10 cellular contexts compared by ENCODE assay signal in genomic region chr6:145372671-145373123, GRCh38.
DNase-seq lines count a peak whose midpoint lies in the region; FAIRE-seq and TF ChIP-seq lines count a peak whose summit lies in the region.
"Had no signal": no experiment of that assay in that cellular context is flagged by ENCODE, and none has a peak within 500 bp of the region (broad histone marks: within the 10 kb centered on the region; RNA-seq: fewer than 3 reads in every experiment).

No MANE protein-coding gene starts in this region.

- H3K9me2 ChIP-seq in GM23248 (ENCODE audit: insufficient read depth) = no peaks in the 10 kb centered on the region

- H3K4me1 ChIP-seq in GM23248 (ENCODE audit: insufficient read depth) (peaks cover 4% of the 10 kb centered on the region; the same call in 1 of the 2 replicates), fibroblast of lung (ENCODE audit: control insufficient read depth, extremely low read depth, insufficient read depth, low read length) (no peaks in the 10 kb centered on the region)

- WGBS in GM23248 (ENCODE audit: low coverage in 1 of 2, low lambda C conversion rate in 2 of 2, missing lambda C conversion rate in 2 of 2), 2 experiments = 5 to 6% methylated on average over 4 of the region's 4 CpGs

- H3K27me3 ChIP-seq in GM23248 (replicated peaks; ENCODE audit: insufficient read depth) = no peaks in the 10 kb centered on the region
- no peaks in the 10 kb centered on the region for H3K27me3 ChIP-seq in fibroblast of lung (ENCODE audit: control insufficient read depth, insufficient read depth, low read length)

- no peak for TF ChIP-seq CTCF in fibroblast of lung (conservative IDR thresholded peaks at IDR 0.05 in 1 of 2, IDR thresholded peaks at IDR 0.05 in 1 of 2; ENCODE audit: low read depth in 1 of 2, low read length in 2 of 2)

- FAIRE-seq in GM18507 (lab: Jason Lieb, UNC) = peak; percentile 88
- FAIRE-seq: islet of Langerhans had no signal

- no peak overlapping the region for H3K27ac ChIP-seq in GM23248
- no peak overlapping the region for H3K27ac ChIP-seq in fibroblast of lung (ENCODE audit: insufficient read depth, low read length)
- H3K27ac ChIP-seq: SK-N-MC had no signal

- in situ Hi-C loops in GM23248 (cut with MboI) = no loop called here

- H3K9me3 ChIP-seq in GM23248 (ENCODE audit: low read depth) = no peaks in the 10 kb centered on the region
- H3K9me3 ChIP-seq in fibroblast of lung (ENCODE audit: control insufficient read depth, insufficient read depth, low read depth, low read length) = no peaks in the 10 kb centered on the region

- H3F3A ChIP-seq in GM23248 (ENCODE audit: insufficient read depth) = no peaks in the 10 kb centered on the region; the same call in 1 of the 2 replicates

- no peaks in the 10 kb centered on the region for H4K20me1 ChIP-seq in GM23248 (ENCODE audit: insufficient read depth)
- no peaks in the 10 kb centered on the region for H4K20me1 ChIP-seq in fibroblast of lung (ENCODE audit: control insufficient read depth, extremely low read depth, insufficient read depth, low read length)

- H3K79me2 ChIP-seq in GM23248 (ENCODE audit: insufficient read depth) = no peaks in the 10 kb centered on the region
- no peaks in the 10 kb centered on the region for H3K79me2 ChIP-seq in fibroblast of lung (ENCODE audit: control insufficient read depth, insufficient read depth, low read length)

- DNase-seq in GM18507 (ENCODE audit: extremely low spot score, insufficient read length, low read depth) (peak; percentile 3), GM23248 (peak; percentile 59), LoVo (ENCODE audit: low spot score) (peak; percentile 12), fibroblast of lung (ENCODE audit: low read depth in 2 of 2) (peak; percentile 27 to 78), stromal cell of bone marrow (ENCODE audit: low read depth) (peak; percentile 40), NCI-H2171 treated with DMSO at 0.1 percent for 48 hours (lab: John Stamatoyannopoulos, UW) (no peak), HPDE6-E6E7 (ENCODE audit: extremely low spot score) (no peak)
- DNase-seq in stimulated activated CD4-positive, alpha-beta T cell treated with anti-CD3 and anti-CD28 coated beads, Interleukin-1b, Interleukin-23, amount 100 ng/mL, for 48 hours = no peak

- H3K4me2 ChIP-seq in GM23248 (ENCODE audit: unreplicated experiment) = peak overlapping the region; percentile 50
- peak overlapping the region; percentile 72 for H3K4me2 ChIP-seq in fibroblast of lung (ENCODE audit: extremely low read depth, insufficient read depth, low read length)

- H2AFZ ChIP-seq in GM23248 (peak overlapping the region; percentile 70), fibroblast of lung (ENCODE audit: low read length) (peak overlapping the region; percentile 96)

- H3K36me3 ChIP-seq in GM23248 (ENCODE audit: low read depth) (no peaks in the 10 kb centered on the region), fibroblast of lung (ENCODE audit: control insufficient read depth, insufficient read depth, low read length) (no peaks in the 10 kb centered on the region)

- H3K4me3 ChIP-seq in GM23248 (peak overlapping the region; percentile 59), fibroblast of lung (replicated peaks in 1 of 4; ENCODE audit: control extremely low read depth in 1 of 4, insufficient read depth in 1 of 4, low read depth in 3 of 4, low read length in 4 of 4) (peak overlapping the region; percentile 17 to 33 (median 25))
- H3K4me3 ChIP-seq: SK-N-MC had no signal

- H3K9ac ChIP-seq in GM23248 (peak overlapping the region; percentile 26; the same call in 1 of the 2 replicates), fibroblast of lung (ENCODE audit: insufficient read depth, low read length) (no peak overlapping the region)

Comparison
In these comparisons a context has a peak if more than half of its experiments do, and no peak if none do; other contexts are left out.
1. DNase-seq: peak in GM18507 (single experiment), GM23248 (single experiment), LoVo (single experiment), fibroblast of lung (2 of 2) and stromal cell of bone marrow (single experiment); none in NCI-H2171 treated with DMSO at 0.1 percent for 48 hours (single experiment), stimulated activated CD4-positive, alpha-beta T cell treated with anti-CD3 and anti-CD28 coated beads, Interleukin-1b, Interleukin-23, amount 100 ng/mL, for 48 hours (single experiment) and HPDE6-E6E7 (single experiment).